ENCODE assay signal across 2 cellular contexts in genomic region chr17:38848939-38849563, GRCh38.
TF ChIP-seq lines count a peak whose summit lies in the region.

No MANE protein-coding gene starts in this region.

TF ChIP-seq in A549, 52 proteins besides CTCF, POLR2A, EP300 and RAD21:
- TF ChIP-seq EHF (CRISPR knock-in tag; IDR thresholded peaks at IDR 0.05) (0 out of 2 replicates have a peak, but pooled peaks have one; percentile 67), GATA3 (IDR thresholded peaks at IDR 0.05; ENCODE audit: borderline replicate concordance) (peak; percentile 13; the same call in 1 of the 2 replicates), BHLHE40 (IDR thresholded peaks at IDR 0.05; ENCODE audit: low read depth, low read length) (no peak), SREBF2 (IDR thresholded peaks at IDR 0.05) (no peak), FOSB (CRISPR knock-in tag; IDR thresholded peaks at IDR 0.05) (peak; percentile 46; the same call in 1 of the 2 replicates), HOXA7 (CRISPR knock-in tag; IDR thresholded peaks at IDR 0.05) (peak; percentile 84)
TF ChIP-seq in A549: peak in this region for 4.

TF ChIP-seq in GM12878, 131 proteins besides CTCF, POLR2A, EP300 and RAD21:
- TF ChIP-seq KAT2A (conservative IDR thresholded peaks at IDR 0.05; ENCODE audit: control insufficient read depth, low read depth, low read length) (no peak), USF2 (IDR thresholded peaks at IDR 0.05; ENCODE audit: borderline replicate concordance, low read depth, low read length) (no peak), POLR2AphosphoS5 (IDR thresholded peaks at IDR 0.05; ENCODE audit: low read length) (peak; percentile 51; the same call in 1 of the 2 replicates), CHD2 (IDR thresholded peaks at IDR 0.05; ENCODE audit: borderline replicate concordance, low read depth, low read length) (no peak), NKRF (conservative IDR thresholded peaks at IDR 0.05) (no peak), SREBF1 (IDR thresholded peaks at IDR 0.05; ENCODE audit: low read length) (no peak), RUNX3 (IDR thresholded peaks at IDR 0.05; ENCODE audit: low read length) (no peak), YY1 (IDR thresholded peaks at IDR 0.05; ENCODE audit: low read depth, low read length) (no peak), BCL11A (IDR thresholded peaks at IDR 0.05; ENCODE audit: low read depth, low read length) (no peak), SMAD5 (IDR thresholded peaks at IDR 0.05; ENCODE audit: low read depth) (peak; percentile 21; the same call in 1 of the 2 replicates), CHD1 (IDR thresholded peaks at IDR 0.05; ENCODE audit: low read depth, low read length) (no peak)
- TF ChIP-seq, protein P1, sequence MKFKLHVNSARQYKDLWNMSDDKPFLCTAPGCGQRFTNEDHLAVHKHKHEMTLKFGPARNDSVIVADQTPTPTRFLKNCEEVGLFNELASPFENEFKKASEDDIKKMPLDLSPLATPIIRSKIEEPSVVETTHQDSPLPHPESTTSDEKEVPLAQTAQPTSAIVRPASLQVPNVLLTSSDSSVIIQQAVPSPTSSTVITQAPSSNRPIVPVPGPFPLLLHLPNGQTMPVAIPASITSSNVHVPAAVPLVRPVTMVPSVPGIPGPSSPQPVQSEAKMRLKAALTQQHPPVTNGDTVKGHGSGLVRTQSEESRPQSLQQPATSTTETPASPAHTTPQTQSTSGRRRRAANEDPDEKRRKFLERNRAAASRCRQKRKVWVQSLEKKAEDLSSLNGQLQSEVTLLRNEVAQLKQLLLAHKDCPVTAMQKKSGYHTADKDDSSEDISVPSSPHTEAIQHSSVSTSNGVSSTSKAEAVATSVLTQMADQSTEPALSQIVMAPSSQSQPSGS (IDR thresholded peaks at IDR 0.05; ENCODE audit: low read length) = peak; percentile 22; the same call in 1 of the 2 replicates
- TF ChIP-seq, protein P2, sequence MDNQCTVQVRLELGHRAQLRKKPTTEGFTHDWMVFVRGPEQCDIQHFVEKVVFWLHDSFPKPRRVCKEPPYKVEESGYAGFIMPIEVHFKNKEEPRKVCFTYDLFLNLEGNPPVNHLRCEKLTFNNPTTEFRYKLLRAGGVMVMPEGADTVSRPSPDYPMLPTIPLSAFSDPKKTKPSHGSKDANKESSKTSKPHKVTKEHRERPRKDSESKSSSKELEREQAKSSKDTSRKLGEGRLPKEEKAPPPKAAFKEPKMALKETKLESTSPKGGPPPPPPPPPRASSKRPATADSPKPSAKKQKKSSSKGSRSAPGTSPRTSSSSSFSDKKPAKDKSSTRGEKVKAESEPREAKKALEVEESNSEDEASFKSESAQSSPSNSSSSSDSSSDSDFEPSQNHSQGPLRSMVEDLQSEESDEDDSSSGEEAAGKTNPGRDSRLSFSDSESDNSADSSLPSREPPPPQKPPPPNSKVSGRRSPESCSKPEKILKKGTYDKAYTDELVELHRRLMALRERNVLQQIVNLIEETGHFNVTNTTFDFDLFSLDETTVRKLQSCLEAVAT (IDR thresholded peaks at IDR 0.05) = no peak
TF ChIP-seq in GM12878: peak in this region for 3.
